ENCODE assay signal across 1 cellular context in the genomic region with DNA sequence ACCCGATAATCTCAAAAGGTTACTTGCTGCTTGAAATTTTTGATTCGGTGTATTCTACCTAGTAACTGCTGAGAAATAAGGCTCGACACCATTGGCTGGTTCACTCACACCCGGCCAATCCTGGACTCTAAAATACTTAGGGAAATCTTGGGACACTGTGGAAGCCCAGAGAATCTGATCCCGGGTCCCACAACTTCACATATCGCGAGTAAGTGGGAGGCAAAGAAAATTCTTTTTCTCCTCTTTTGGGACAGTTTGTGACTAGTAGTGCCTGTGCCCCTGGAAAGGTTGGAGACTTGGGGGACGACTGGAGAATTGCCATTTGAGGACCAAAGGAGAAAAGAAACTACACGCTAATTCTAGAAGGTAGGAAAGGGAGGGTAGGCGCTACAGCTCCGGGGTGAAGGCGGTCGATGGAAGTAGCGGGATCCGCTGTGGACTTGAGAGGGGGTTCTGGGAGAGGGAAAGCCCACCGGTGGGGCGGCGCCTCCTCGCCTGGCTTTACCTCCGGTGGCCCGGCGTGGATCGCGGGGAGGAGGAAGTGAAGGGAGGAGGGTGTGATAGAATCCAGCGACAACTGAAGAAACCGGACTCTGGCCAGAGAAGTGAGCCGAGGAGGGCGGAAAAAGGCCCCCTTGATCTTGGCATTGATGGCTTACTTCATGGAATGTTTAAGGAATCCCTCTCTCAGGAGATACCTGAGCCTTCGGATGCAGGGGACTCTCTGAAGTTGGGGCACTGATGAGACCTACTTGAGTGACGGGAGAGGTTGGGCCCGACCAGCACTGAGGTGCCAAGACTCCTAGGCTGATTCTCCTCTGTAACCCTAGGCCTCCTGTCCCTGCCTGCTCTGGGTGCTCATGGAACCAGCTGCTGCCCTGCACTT.
TF ChIP-seq lines count a peak whose summit lies in the region.

No MANE protein-coding gene starts in this region.

TF ChIP-seq in GM23338, 12 proteins besides CTCF, POLR2A, EP300 and RAD21:
- TF ChIP-seq, protein P1, sequence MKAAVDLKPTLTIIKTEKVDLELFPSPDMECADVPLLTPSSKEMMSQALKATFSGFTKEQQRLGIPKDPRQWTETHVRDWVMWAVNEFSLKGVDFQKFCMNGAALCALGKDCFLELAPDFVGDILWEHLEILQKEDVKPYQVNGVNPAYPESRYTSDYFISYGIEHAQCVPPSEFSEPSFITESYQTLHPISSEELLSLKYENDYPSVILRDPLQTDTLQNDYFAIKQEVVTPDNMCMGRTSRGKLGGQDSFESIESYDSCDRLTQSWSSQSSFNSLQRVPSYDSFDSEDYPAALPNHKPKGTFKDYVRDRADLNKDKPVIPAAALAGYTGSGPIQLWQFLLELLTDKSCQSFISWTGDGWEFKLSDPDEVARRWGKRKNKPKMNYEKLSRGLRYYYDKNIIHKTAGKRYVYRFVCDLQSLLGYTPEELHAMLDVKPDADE (IDR thresholded peaks at IDR 0.05), result no peak
- TF ChIP-seq, protein P2, sequence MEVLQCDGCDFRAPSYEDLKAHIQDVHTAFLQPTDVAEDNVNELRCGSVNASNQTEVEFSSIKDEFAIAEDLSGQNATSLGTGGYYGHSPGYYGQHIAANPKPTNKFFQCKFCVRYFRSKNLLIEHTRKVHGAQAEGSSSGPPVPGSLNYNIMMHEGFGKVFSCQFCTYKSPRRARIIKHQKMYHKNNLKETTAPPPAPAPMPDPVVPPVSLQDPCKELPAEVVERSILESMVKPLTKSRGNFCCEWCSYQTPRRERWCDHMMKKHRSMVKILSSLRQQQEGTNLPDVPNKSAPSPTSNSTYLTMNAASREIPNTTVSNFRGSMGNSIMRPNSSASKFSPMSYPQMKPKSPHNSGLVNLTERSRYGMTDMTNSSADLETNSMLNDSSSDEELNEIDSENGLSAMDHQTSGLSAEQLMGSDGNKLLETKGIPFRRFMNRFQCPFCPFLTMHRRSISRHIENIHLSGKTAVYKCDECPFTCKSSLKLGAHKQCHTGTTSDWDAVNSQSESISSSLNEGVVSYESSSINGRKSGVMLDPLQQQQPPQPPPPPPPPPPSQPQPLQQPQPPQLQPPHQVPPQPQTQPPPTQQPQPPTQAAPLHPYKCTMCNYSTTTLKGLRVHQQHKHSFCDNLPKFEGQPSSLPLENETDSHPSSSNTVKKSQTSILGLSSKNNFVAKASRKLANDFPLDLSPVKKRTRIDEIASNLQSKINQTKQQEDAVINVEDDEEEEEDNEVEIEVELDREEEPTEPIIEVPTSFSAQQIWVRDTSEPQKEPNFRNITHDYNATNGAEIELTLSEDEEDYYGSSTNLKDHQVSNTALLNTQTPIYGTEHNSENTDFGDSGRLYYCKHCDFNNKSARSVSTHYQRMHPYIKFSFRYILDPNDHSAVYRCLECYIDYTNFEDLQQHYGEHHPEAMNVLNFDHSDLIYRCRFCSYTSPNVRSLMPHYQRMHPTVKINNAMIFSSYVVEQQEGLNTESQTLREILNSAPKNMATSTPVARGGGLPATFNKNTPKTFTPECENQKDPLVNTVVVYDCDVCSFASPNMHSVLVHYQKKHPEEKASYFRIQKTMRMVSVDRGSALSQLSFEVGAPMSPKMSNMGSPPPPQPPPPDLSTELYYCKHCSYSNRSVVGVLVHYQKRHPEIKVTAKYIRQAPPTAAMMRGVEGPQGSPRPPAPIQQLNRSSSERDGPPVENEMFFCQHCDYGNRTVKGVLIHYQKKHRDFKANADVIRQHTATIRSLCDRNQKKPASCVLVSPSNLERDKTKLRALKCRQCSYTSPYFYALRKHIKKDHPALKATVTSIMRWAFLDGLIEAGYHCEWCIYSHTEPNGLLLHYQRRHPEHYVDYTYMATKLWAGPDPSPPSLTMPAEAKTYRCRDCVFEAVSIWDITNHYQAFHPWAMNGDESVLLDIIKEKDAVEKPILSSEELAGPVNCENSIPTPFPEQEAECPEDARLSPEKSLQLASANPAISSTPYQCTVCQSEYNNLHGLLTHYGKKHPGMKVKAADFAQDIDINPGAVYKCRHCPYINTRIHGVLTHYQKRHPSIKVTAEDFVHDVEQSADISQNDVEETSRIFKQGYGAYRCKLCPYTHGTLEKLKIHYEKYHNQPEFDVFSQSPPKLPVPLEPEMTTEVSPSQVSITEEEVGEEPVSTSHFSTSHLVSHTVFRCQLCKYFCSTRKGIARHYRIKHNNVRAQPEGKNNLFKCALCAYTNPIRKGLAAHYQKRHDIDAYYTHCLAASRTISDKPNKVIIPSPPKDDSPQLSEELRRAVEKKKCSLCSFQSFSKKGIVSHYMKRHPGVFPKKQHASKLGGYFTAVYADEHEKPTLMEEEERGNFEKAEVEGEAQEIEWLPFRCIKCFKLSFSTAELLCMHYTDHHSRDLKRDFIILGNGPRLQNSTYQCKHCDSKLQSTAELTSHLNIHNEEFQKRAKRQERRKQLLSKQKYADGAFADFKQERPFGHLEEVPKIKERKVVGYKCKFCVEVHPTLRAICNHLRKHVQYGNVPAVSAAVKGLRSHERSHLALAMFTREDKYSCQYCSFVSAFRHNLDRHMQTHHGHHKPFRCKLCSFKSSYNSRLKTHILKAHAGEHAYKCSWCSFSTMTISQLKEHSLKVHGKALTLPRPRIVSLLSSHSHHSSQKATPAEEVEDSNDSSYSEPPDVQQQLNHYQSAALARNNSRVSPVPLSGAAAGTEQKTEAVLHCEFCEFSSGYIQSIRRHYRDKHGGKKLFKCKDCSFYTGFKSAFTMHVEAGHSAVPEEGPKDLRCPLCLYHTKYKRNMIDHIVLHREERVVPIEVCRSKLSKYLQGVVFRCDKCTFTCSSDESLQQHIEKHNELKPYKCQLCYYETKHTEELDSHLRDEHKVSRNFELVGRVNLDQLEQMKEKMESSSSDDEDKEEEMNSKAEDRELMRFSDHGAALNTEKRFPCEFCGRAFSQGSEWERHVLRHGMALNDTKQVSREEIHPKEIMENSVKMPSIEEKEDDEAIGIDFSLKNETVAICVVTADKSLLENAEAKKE (CRISPR knock-in tag; IDR thresholded peaks at IDR 0.05), result no peak
- TF ChIP-seq EZH2phosphoT487 (IDR thresholded peaks at IDR 0.05; ENCODE audit: unreplicated experiment) (no peak), STAT1 (IDR thresholded peaks at IDR 0.05; ENCODE audit: unreplicated experiment) (no peak), CREB1 (CRISPR knock-in tag; IDR thresholded peaks at IDR 0.05; ENCODE audit: low read depth) (peak; percentile 81), ZNF114 (CRISPR knock-in tag; IDR thresholded peaks at IDR 0.05) (no peak), NANOG (IDR thresholded peaks at IDR 0.05; ENCODE audit: borderline replicate concordance) (no peak), EZH2 (IDR thresholded peaks at IDR 0.05; ENCODE audit: low read depth, unreplicated experiment) (no peak), ZNF331 (CRISPR knock-in tag; IDR thresholded peaks at IDR 0.05; ENCODE audit: low read depth) (no peak), POLR2AphosphoS5 (IDR thresholded peaks at IDR 0.05; ENCODE audit: low read depth) (peak; percentile 58), JUNB (IDR thresholded peaks at IDR 0.05; ENCODE audit: unreplicated experiment) (no peak)
- TF ChIP-seq, protein P3, sequence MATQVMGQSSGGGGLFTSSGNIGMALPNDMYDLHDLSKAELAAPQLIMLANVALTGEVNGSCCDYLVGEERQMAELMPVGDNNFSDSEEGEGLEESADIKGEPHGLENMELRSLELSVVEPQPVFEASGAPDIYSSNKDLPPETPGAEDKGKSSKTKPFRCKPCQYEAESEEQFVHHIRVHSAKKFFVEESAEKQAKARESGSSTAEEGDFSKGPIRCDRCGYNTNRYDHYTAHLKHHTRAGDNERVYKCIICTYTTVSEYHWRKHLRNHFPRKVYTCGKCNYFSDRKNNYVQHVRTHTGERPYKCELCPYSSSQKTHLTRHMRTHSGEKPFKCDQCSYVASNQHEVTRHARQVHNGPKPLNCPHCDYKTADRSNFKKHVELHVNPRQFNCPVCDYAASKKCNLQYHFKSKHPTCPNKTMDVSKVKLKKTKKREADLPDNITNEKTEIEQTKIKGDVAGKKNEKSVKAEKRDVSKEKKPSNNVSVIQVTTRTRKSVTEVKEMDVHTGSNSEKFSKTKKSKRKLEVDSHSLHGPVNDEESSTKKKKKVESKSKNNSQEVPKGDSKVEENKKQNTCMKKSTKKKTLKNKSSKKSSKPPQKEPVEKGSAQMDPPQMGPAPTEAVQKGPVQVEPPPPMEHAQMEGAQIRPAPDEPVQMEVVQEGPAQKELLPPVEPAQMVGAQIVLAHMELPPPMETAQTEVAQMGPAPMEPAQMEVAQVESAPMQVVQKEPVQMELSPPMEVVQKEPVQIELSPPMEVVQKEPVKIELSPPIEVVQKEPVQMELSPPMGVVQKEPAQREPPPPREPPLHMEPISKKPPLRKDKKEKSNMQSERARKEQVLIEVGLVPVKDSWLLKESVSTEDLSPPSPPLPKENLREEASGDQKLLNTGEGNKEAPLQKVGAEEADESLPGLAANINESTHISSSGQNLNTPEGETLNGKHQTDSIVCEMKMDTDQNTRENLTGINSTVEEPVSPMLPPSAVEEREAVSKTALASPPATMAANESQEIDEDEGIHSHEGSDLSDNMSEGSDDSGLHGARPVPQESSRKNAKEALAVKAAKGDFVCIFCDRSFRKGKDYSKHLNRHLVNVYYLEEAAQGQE (IDR thresholded peaks at IDR 0.05; ENCODE audit: unreplicated experiment), result no peak
